ENCODE assay signal across 1 cellular context in genomic region chr10:22605168-22605567, GRCh38.
A peak's percentile ranks its signal among the peaks of the same experiment; 100 is the strongest.
TF ChIP-seq lines count a peak whose summit lies in the region.

No MANE protein-coding gene starts in this region.

TF ChIP-seq in GM12878, 131 proteins besides CTCF, POLR2A, EP300 and RAD21 (continued from another document and continues in another):
- TF ChIP-seq E4F1 (IDR thresholded peaks at IDR 0.05; ENCODE audit: borderline replicate concordance, partially characterized antibody) (no peak), KAT2A (conservative IDR thresholded peaks at IDR 0.05; ENCODE audit: control insufficient read depth, low read depth, low read length) (no peak), TARDBP (IDR thresholded peaks at IDR 0.05; ENCODE audit: borderline replicate concordance) (no peak), TCF7 (IDR thresholded peaks at IDR 0.05; ENCODE audit: borderline replicate concordance) (no peak), STAT3 (IDR thresholded peaks at IDR 0.05; ENCODE audit: low read depth, low read length) (no peak), HCFC1 (IDR thresholded peaks at IDR 0.05; ENCODE audit: low read length) (no peak), IKZF1 (conservative IDR thresholded peaks at IDR 0.05) (peak; percentile 75), CREB1 (IDR thresholded peaks at IDR 0.05; ENCODE audit: low read depth) (0 out of 2 replicates have a peak, but pooled peaks have one; percentile 15), FOXM1 (IDR thresholded peaks at IDR 0.05; ENCODE audit: low read depth, low read length) (no peak; the same call in 1 of the 2 replicates), SMC3 (IDR thresholded peaks at IDR 0.05; ENCODE audit: borderline replicate concordance, low read length) (no peak), SMAD5 (IDR thresholded peaks at IDR 0.05; ENCODE audit: low read depth) (no peak), TCF3 (IDR thresholded peaks at IDR 0.05; ENCODE audit: borderline replicate concordance, insufficient read depth, low read depth, low read length) (no peak), IRF4 (IDR thresholded peaks at IDR 0.05; ENCODE audit: low read depth, low read length) (no peak), POU2F2 (IDR thresholded peaks at IDR 0.05; ENCODE audit: borderline replicate concordance, low read depth, low read length) (no peak), CEBPB (IDR thresholded peaks at IDR 0.05; ENCODE audit: borderline replicate concordance in 1 of 2, low read depth in 2 of 2, low read length in 2 of 2) (no peak), NFIC (IDR thresholded peaks at IDR 0.05; ENCODE audit: low read depth, low read length) (no peak; the same call in 1 of the 2 replicates), ZNF217 (IDR thresholded peaks at IDR 0.05) (0 out of 2 replicates have a peak, but pooled peaks have one; percentile 20), STAT1 (conservative IDR thresholded peaks at IDR 0.05) (no peak), HDGF (IDR thresholded peaks at IDR 0.05) (no peak), ASH2L (IDR thresholded peaks at IDR 0.05; ENCODE audit: borderline replicate concordance, low read depth) (no peak), SP1 (IDR thresholded peaks at IDR 0.05; ENCODE audit: low read depth, low read length) (no peak), SIX5 (IDR thresholded peaks at IDR 0.05; ENCODE audit: low read depth, low read length, severe bottlenecking) (no peak), RBBP5 (conservative IDR thresholded peaks at IDR 0.05) (no peak), GATAD2B (conservative IDR thresholded peaks at IDR 0.05; ENCODE audit: low read depth) (no peak; the same call in 1 of the 2 replicates), BCL11A (IDR thresholded peaks at IDR 0.05; ENCODE audit: low read depth, low read length) (peak; percentile 81; the same call in 1 of the 2 replicates), CHD2 (IDR thresholded peaks at IDR 0.05; ENCODE audit: borderline replicate concordance, low read depth, low read length) (0 out of 2 replicates have a peak, but pooled peaks have one; percentile 44), SREBF2 (IDR thresholded peaks at IDR 0.05; ENCODE audit: low read length) (no peak), RELB (IDR thresholded peaks at IDR 0.05; ENCODE audit: low read depth) (peak; percentile 57; the same call in 1 of the 2 replicates), CHD1 (IDR thresholded peaks at IDR 0.05; ENCODE audit: low read depth, low read length) (no peak), MEF2B (IDR thresholded peaks at IDR 0.05; ENCODE audit: partially characterized antibody, poor library complexity, severe bottlenecking) (peak; percentile 56), CEBPZ (IDR thresholded peaks at IDR 0.05; ENCODE audit: low read depth, low read length) (no peak), ZBTB4 (CRISPR knock-in tag; IDR thresholded peaks at IDR 0.05) (no peak), MXI1 (IDR thresholded peaks at IDR 0.05; ENCODE audit: low read depth, low read length) (no peak), RUNX3 (IDR thresholded peaks at IDR 0.05; ENCODE audit: low read length) (peak; percentile 28; the same call in 1 of the 2 replicates)
- TF ChIP-seq, protein P1, sequence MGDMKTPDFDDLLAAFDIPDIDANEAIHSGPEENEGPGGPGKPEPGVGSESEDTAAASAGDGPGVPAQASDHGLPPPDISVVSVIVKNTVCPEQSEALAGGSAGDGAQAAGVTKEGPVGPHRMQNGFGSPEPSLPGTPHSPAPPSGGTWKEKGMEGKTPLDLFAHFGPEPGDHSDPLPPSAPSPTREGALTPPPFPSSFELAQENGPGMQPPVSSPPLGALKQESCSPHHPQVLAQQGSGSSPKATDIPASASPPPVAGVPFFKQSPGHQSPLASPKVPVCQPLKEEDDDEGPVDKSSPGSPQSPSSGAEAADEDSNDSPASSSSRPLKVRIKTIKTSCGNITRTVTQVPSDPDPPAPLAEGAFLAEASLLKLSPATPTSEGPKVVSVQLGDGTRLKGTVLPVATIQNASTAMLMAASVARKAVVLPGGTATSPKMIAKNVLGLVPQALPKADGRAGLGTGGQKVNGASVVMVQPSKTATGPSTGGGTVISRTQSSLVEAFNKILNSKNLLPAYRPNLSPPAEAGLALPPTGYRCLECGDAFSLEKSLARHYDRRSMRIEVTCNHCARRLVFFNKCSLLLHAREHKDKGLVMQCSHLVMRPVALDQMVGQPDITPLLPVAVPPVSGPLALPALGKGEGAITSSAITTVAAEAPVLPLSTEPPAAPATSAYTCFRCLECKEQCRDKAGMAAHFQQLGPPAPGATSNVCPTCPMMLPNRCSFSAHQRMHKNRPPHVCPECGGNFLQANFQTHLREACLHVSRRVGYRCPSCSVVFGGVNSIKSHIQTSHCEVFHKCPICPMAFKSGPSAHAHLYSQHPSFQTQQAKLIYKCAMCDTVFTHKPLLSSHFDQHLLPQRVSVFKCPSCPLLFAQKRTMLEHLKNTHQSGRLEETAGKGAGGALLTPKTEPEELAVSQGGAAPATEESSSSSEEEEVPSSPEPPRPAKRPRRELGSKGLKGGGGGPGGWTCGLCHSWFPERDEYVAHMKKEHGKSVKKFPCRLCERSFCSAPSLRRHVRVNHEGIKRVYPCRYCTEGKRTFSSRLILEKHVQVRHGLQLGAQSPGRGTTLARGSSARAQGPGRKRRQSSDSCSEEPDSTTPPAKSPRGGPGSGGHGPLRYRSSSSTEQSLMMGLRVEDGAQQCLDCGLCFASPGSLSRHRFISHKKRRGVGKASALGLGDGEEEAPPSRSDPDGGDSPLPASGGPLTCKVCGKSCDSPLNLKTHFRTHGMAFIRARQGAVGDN (IDR thresholded peaks at IDR 0.05), result peak; percentile 73; the same call in 1 of the 2 replicates
- TF ChIP-seq, protein P2, sequence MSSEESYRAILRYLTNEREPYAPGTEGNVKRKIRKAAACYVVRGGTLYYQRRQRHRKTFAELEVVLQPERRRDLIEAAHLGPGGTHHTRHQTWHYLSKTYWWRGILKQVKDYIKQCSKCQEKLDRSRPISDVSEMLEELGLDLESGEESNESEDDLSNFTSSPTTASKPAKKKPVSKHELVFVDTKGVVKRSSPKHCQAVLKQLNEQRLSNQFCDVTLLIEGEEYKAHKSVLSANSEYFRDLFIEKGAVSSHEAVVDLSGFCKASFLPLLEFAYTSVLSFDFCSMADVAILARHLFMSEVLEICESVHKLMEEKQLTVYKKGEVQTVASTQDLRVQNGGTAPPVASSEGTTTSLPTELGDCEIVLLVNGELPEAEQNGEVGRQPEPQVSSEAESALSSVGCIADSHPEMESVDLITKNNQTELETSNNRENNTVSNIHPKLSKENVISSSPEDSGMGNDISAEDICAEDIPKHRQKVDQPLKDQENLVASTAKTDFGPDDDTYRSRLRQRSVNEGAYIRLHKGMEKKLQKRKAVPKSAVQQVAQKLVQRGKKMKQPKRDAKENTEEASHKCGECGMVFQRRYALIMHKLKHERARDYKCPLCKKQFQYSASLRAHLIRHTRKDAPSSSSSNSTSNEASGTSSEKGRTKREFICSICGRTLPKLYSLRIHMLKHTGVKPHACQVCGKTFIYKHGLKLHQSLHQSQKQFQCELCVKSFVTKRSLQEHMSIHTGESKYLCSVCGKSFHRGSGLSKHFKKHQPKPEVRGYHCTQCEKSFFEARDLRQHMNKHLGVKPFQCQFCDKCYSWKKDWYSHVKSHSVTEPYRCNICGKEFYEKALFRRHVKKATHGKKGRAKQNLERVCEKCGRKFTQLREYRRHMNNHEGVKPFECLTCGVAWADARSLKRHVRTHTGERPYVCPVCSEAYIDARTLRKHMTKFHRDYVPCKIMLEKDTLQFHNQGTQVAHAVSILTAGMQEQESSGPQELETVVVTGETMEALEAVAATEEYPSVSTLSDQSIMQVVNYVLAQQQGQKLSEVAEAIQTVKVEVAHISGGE (CRISPR knock-in tag; IDR thresholded peaks at IDR 0.05), result no peak
- TF ChIP-seq, protein P3, sequence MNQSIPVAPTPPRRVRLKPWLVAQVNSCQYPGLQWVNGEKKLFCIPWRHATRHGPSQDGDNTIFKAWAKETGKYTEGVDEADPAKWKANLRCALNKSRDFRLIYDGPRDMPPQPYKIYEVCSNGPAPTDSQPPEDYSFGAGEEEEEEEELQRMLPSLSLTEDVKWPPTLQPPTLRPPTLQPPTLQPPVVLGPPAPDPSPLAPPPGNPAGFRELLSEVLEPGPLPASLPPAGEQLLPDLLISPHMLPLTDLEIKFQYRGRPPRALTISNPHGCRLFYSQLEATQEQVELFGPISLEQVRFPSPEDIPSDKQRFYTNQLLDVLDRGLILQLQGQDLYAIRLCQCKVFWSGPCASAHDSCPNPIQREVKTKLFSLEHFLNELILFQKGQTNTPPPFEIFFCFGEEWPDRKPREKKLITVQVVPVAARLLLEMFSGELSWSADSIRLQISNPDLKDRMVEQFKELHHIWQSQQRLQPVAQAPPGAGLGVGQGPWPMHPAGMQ (IDR thresholded peaks at IDR 0.05; ENCODE audit: borderline replicate concordance), result no peak
- TF ChIP-seq, protein P4, sequence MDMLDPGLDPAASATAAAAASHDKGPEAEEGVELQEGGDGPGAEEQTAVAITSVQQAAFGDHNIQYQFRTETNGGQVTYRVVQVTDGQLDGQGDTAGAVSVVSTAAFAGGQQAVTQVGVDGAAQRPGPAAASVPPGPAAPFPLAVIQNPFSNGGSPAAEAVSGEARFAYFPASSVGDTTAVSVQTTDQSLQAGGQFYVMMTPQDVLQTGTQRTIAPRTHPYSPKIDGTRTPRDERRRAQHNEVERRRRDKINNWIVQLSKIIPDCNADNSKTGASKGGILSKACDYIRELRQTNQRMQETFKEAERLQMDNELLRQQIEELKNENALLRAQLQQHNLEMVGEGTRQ (IDR thresholded peaks at IDR 0.05; ENCODE audit: borderline replicate concordance, low read depth, low read length), result no peak
